ENCODE assay signal across 18 cellular contexts in genomic region chr13:97723655-97724054, GRCh38.
"Had no signal": no experiment of that assay in that cellular context is flagged by ENCODE, and none has a peak within 500 bp of the region (broad histone marks: within the 10 kb centered on the region; RNA-seq: fewer than 3 reads in every experiment).

No MANE protein-coding gene starts in this region.

- H3K27me3 Mint-ChIP-seq: activated CD8-positive, alpha-beta memory T cell treated with anti-CD3 and anti-CD28 coated beads, Interleukin-2, amount 10 ng/mL, durations not matched to agents 7 days and 5 days had no signal

- ATAC-seq: activated CD8-positive, alpha-beta memory T cell treated with anti-CD3 and anti-CD28 coated beads, Interleukin-2, amount 10 ng/mL, durations not matched to agents 7 days and 5 days; activated T-cell treated with anti-CD3 and anti-CD28 coated beads, Interleukin-2, amount 50 U/mL, for 4 hours; effector memory CD8-positive, alpha-beta T cell; left ventricle myocardium superior had no signal

- H3K9me3 Mint-ChIP-seq: activated T-cell treated with anti-CD3 and anti-CD28 coated beads, Interleukin-2, amount 50 U/mL, for 4 hours; effector memory CD8-positive, alpha-beta T cell had no signal

- DNase-seq: activated CD4-positive, alpha-beta T cell treated with anti-CD3 and anti-CD28 coated beads for 1 hour; activated CD4-positive, alpha-beta T cell treated with anti-CD3 and anti-CD28 coated beads, Interleukin-2, amount 50 U/mL, for 48 hours; activated CD8-positive, alpha-beta memory T cell treated with anti-CD3 and anti-CD28 coated beads, Interleukin-2, amount 10 ng/mL, durations not matched to agents 7 days and 5 days; activated effector memory CD4-positive, alpha-beta T cell treated with anti-CD3 and anti-CD28 coated beads, Interleukin-2, amount 50 U/mL, for 16 hours; activated T-cell treated with anti-CD3 and anti-CD28 coated beads, Interleukin-2, amount 50 U/mL, for 4 hours; aorta; effector memory CD8-positive, alpha-beta T cell; kidney; left ventricle myocardium superior; retina; stimulated activated CD4-positive, alpha-beta T cell treated with anti-CD3 and anti-CD28 coated beads, Interleukin-15, amount 100 ng/mL, for 24 hours; stimulated activated CD4-positive, alpha-beta T cell treated with anti-CD3 and anti-CD28 coated beads, Interleukin-4, amount 100 ng/mL, for 4 hours; T-helper 9 cell had no signal

- H3K4me3 Mint-ChIP-seq: activated CD8-positive, alpha-beta memory T cell treated with anti-CD3 and anti-CD28 coated beads, Interleukin-2, amount 10 ng/mL, durations not matched to agents 7 days and 5 days; activated naive CD8-positive, alpha-beta T cell; activated T-cell treated with anti-CD3 and anti-CD28 coated beads, Interleukin-2, amount 50 U/mL, for 4 hours; effector memory CD8-positive, alpha-beta T cell; mesothelial cell of epicardium had no signal

- H3K4me1 Mint-ChIP-seq: activated CD8-positive, alpha-beta memory T cell treated with anti-CD3 and anti-CD28 coated beads, Interleukin-2, amount 10 ng/mL, durations not matched to agents 7 days and 5 days; mesothelial cell of epicardium had no signal

- H3K36me3 Mint-ChIP-seq: activated CD8-positive, alpha-beta memory T cell treated with anti-CD3 and anti-CD28 coated beads, Interleukin-2, amount 10 ng/mL, durations not matched to agents 7 days and 5 days; activated naive CD8-positive, alpha-beta T cell; mesothelial cell of epicardium had no signal

- H3K27ac ChIP-seq: epithelial cell of prostate, hepatocyte, tibial nerve had no signal

- H3K27ac Mint-ChIP-seq: activated CD8-positive, alpha-beta memory T cell treated with anti-CD3 and anti-CD28 coated beads, Interleukin-2, amount 10 ng/mL, durations not matched to agents 7 days and 5 days; activated naive CD8-positive, alpha-beta T cell; effector memory CD8-positive, alpha-beta T cell; mesothelial cell of epicardium had no signal
